10 cellular contexts compared by ENCODE assay signal in genomic region chr2:26555246-26556133, GRCh38.
DNase-seq lines count a peak whose midpoint lies in the region; ATAC-seq and TF ChIP-seq lines count a peak whose summit lies in the region.
"Had no signal": no experiment of that assay in that cellular context is flagged by ENCODE, and none has a peak within 500 bp of the region (broad histone marks: within the 10 kb centered on the region; RNA-seq: fewer than 3 reads in every experiment).

No MANE protein-coding gene starts in this region.

- H3K23ac ChIP-seq in H9 (ENCODE audit: insufficient read length, low read depth, low read length): no peak overlapping the region

- H4K5ac ChIP-seq in H9 (ENCODE audit: insufficient read length, low read depth, low read length): no peak overlapping the region

- peaks cover 33% of the 10 kb centered on the region for H3K27me3 Mint-ChIP-seq in H9 (ENCODE audit: low read depth)
- H3K27me3 Mint-ChIP-seq in activated CD4-positive, alpha-beta T cell treated with anti-CD3 and anti-CD28 coated beads, Interleukin-2, amount 10 ng/mL, durations not matched to agents 24 days and 14 days: peaks cover 28% of the 10 kb centered on the region

- H2BK5ac ChIP-seq in H9 (ENCODE audit: insufficient read length, low read length): no peak overlapping the region

- H3K27me3 ChIP-seq in H9 (ENCODE audit: insufficient read depth, low read length) (no peaks in the 10 kb centered on the region), RWPE2 (ENCODE audit: insufficient read depth, poor library complexity, severe bottlenecking) (peaks cover 29% of the 10 kb centered on the region), hepatocyte (peaks cover 22% of the 10 kb centered on the region)

- H3K27ac Mint-ChIP-seq in H9: no peak overlapping the region
- no peak overlapping the region for H3K27ac Mint-ChIP-seq in activated CD4-positive, alpha-beta T cell treated with anti-CD3 and anti-CD28 coated beads, Interleukin-2, amount 10 ng/mL, durations not matched to agents 24 days and 14 days
- H3K27ac Mint-ChIP-seq: nephron had no signal

- H2BK12ac ChIP-seq in H9 (ENCODE audit: insufficient read length, low read depth, low read length): no peak overlapping the region

- no peak overlapping the region for H3K18ac ChIP-seq in H9 (ENCODE audit: insufficient read length, low read depth, low read length)

- H3K9me3 ChIP-seq in H9 (ENCODE audit: control insufficient read depth, low read depth, low read length) (no peaks in the 10 kb centered on the region), RWPE2 (ENCODE audit: severe bottlenecking) (no peaks in the 10 kb centered on the region), hepatocyte (ENCODE audit: low read depth) (no peaks in the 10 kb centered on the region)
- H3K9me3 ChIP-seq: esophagus muscularis mucosa had no signal

- no peak overlapping the region for H4K8ac ChIP-seq in H9 (replicated peaks; ENCODE audit: insufficient read length, low read depth, low read length)

- H2AFZ ChIP-seq in H9 (ENCODE audit: low read length) (no peak overlapping the region), hepatocyte (no peak overlapping the region)

- H3K9me3 Mint-ChIP-seq in H9: no peaks in the 10 kb centered on the region; a peak in 1 of 5 replicates
- no peaks in the 10 kb centered on the region for H3K9me3 Mint-ChIP-seq in activated CD4-positive, alpha-beta T cell treated with anti-CD3 and anti-CD28 coated beads, Interleukin-2, amount 10 ng/mL, durations not matched to agents 24 days and 14 days
- H3K9me3 Mint-ChIP-seq: nephron had no signal

- no peaks in the 10 kb centered on the region for H4K20me1 ChIP-seq in H9 (ENCODE audit: control insufficient read depth, insufficient read depth, insufficient read length)
- no peaks in the 10 kb centered on the region for H4K20me1 ChIP-seq in hepatocyte (ENCODE audit: insufficient read depth, poor library complexity, severe bottlenecking)

- no CpG with 5 or more reads among the region's 8 CpGs for WGBS in H9 (ENCODE audit: extremely low coverage, insufficient read length, low lambda C conversion rate)
- 83% methylated on average over 8 of the region's 8 CpGs for WGBS in hepatocyte (ENCODE audit: low lambda C conversion rate, missing lambda C conversion rate)

- no peak overlapping the region for H3K27ac ChIP-seq in H9 (ENCODE audit: insufficient read length, low read depth, low read length)
- H3K27ac ChIP-seq in RWPE2 (ENCODE audit: poor library complexity, severe bottlenecking): no peak overlapping the region
- no peak overlapping the region for H3K27ac ChIP-seq in hepatocyte
- H3K27ac ChIP-seq: esophagus muscularis mucosa had no signal

- no peaks in the 10 kb centered on the region for H3K23me2 ChIP-seq in H9 (ENCODE audit: insufficient read length, low read depth, low read length, poor library complexity, severe bottlenecking)

- no peak overlapping the region for H3K4ac ChIP-seq in H9 (ENCODE audit: low read depth, low read length)

- intact Hi-C loops in left colon (cut with DNase I, micrococcal nuclease): no loop called here
- intact Hi-C loops in activated CD4-positive, alpha-beta T cell treated with anti-CD3 and anti-CD28 coated beads, Interleukin-2, amount 10 ng/mL, durations not matched to agents 24 days and 14 days (cut with micrococcal nuclease): no loop called here

- H3K4me3 Mint-ChIP-seq in H9: no peak overlapping the region
- no peak overlapping the region for H3K4me3 Mint-ChIP-seq in activated CD4-positive, alpha-beta T cell treated with anti-CD3 and anti-CD28 coated beads, Interleukin-2, amount 10 ng/mL, durations not matched to agents 24 days and 14 days
- H3K4me3 Mint-ChIP-seq: nephron had no signal

- no peak overlapping the region for H4K91ac ChIP-seq in H9 (ENCODE audit: insufficient read length, low read depth, low read length)

- DNase-seq in DMS 273 treated with DMSO at 0.1 percent for 48 hours (lab: John Stamatoyannopoulos, UW): peak; percentile 9
- no peak for DNase-seq in H9
- DNase-seq in RWPE2 (ENCODE audit: low spot score): peak; percentile 17
- DNase-seq in left colon: no peak
- DNase-seq in hepatocyte (ENCODE audit: low spot score): no peak
- DNase-seq in activated CD4-positive, alpha-beta T cell treated with anti-CD3 and anti-CD28 coated beads, Interleukin-2, amount 10 ng/mL, durations not matched to agents 24 days and 14 days: no peak
- DNase-seq: activated T-cell treated with anti-CD3 and anti-CD28 coated beads for 4 hours had no signal

- H3K79me2 ChIP-seq in H9 (ENCODE audit: insufficient read depth, low read length) (no peaks in the 10 kb centered on the region), hepatocyte (no peaks in the 10 kb centered on the region)

- no peak overlapping the region for H3K56ac ChIP-seq in H9 (ENCODE audit: insufficient read length, low read depth, low read length)

- TF ChIP-seq CTCF in H9 (conservative IDR thresholded peaks at IDR 0.05): peak; percentile 56
- TF ChIP-seq CTCF in RWPE2 (IDR thresholded peaks at IDR 0.05; ENCODE audit: poor library complexity, severe bottlenecking): no peak
- TF ChIP-seq CTCF in hepatocyte (IDR thresholded peaks at IDR 0.05; ENCODE audit: poor library complexity): no peak

- H3K36me3 ChIP-seq in RWPE2 (ENCODE audit: low read depth) (no peaks in the 10 kb centered on the region), hepatocyte (replicated peaks; ENCODE audit: insufficient read depth, low read depth) (no peaks in the 10 kb centered on the region)
- H3K36me3 ChIP-seq: esophagus muscularis mucosa had no signal

- H3T11ph ChIP-seq in H9 (ENCODE audit: low read length): no peak overlapping the region

- H3K4me1 ChIP-seq in H9 (ENCODE audit: insufficient read depth, low read length) (no peaks in the 10 kb centered on the region), RWPE2 (ENCODE audit: insufficient read depth, poor library complexity, severe bottlenecking) (no peaks in the 10 kb centered on the region), hepatocyte (ENCODE audit: insufficient read depth) (no peaks in the 10 kb centered on the region)
- H3K4me1 ChIP-seq: esophagus muscularis mucosa had no signal

- no peak overlapping the region for H2AK5ac ChIP-seq in H9 (ENCODE audit: insufficient read length, low read length)

- H3K9ac ChIP-seq in H9 (ENCODE audit: extremely low read depth, insufficient read length, low read length): no peak overlapping the region

- no peaks in the 10 kb centered on the region for H3K9me2 ChIP-seq in hepatocyte (replicated peaks; ENCODE audit: insufficient read depth)

- no peak overlapping the region; the same call in 1 of the 2 replicates for H3K14ac ChIP-seq in H9 (ENCODE audit: insufficient read depth, low read length)

- no peaks in the 10 kb centered on the region; a peak in 1 of 7 replicates for H3K36me3 Mint-ChIP-seq in H9 (ENCODE audit: insufficient read depth in 1 of 3, low read depth in 3 of 3)
- no peaks in the 10 kb centered on the region for H3K36me3 Mint-ChIP-seq in activated CD4-positive, alpha-beta T cell treated with anti-CD3 and anti-CD28 coated beads, Interleukin-2, amount 10 ng/mL, durations not matched to agents 24 days and 14 days (ENCODE audit: low read depth)

- no peak overlapping the region for H2BK20ac ChIP-seq in H9 (ENCODE audit: low read depth, low read length, poor library complexity, severe bottlenecking)

- H3K4me2 ChIP-seq in H9 (ENCODE audit: insufficient read depth, insufficient read length, low read length) (no peak overlapping the region), hepatocyte (no peak overlapping the region)

- ATAC-seq in RWPE2 (ENCODE audit: low read depth) (no peak), left colon (peak; percentile 57), HG02970 (IDR thresholded peaks at IDR 0.05; ENCODE audit: low FRiP score, unreplicated experiment) (no peak)

- no peak overlapping the region for H2BK15ac ChIP-seq in H9 (ENCODE audit: low read depth, low read length)

- H2BK120ac ChIP-seq in H9 (ENCODE audit: low read depth, low read length, poor library complexity, severe bottlenecking): no peak overlapping the region

- H3K79me1 ChIP-seq in H9 (ENCODE audit: insufficient read depth, low read depth, low read length, poor library complexity, severe bottlenecking): no peaks in the 10 kb centered on the region

- H3K4me1 Mint-ChIP-seq in H9: peaks cover 20 to 47% of the 10 kb centered on the region in 2 experiments
- H3K4me1 Mint-ChIP-seq in activated CD4-positive, alpha-beta T cell treated with anti-CD3 and anti-CD28 coated beads, Interleukin-2, amount 10 ng/mL, durations not matched to agents 24 days and 14 days: no peaks in the 10 kb centered on the region
- H3K4me1 Mint-ChIP-seq: nephron had no signal

- H3K4me3 ChIP-seq in RWPE2 (ENCODE audit: severe bottlenecking) (no peak overlapping the region), hepatocyte (no peak overlapping the region)
- H3K4me3 ChIP-seq: esophagus muscularis mucosa had no signal

Comparison
In these comparisons a context has a peak if more than half of its experiments do, and no peak if none do; other contexts are left out.
1. DNase-seq: peak in DMS 273 treated with DMSO at 0.1 percent for 48 hours (single experiment) and RWPE2 (single experiment); none in H9 (single experiment), left colon (0 of 2), hepatocyte (single experiment) and activated CD4-positive, alpha-beta T cell treated with anti-CD3 and anti-CD28 coated beads, Interleukin-2, amount 10 ng/mL, durations not matched to agents 24 days and 14 days (single experiment).